Comparison of ENCODE assay signal across 20 cellular contexts in the genomic region with DNA sequence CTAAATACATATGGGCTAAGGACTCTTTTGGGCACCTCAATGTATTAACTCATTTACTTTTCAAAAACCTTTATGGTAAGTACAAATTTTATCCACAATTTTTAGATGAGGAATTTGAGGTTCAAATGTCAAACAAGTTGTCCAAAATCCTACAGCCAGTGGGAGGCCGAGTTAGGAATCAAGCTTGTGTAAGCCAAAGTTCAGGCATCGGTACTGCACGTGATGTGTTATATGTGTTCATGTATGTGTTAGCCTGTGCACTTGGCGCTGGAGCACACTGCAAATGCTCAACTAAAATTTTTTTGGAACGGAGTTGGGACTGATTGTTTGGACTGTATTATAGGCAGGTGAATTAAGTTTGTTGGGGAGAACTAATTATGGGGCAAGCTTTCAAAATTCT. TPM values are rescaled to one million over a fixed set of nuclear protein-coding genes. Genes with fewer than 3 reads are reported as not detected.
DNase-seq lines count a peak whose midpoint lies in the region; ATAC-seq and TF ChIP-seq lines count a peak whose summit lies in the region.
"Had no signal": no experiment of that assay in that cellular context is flagged by ENCODE, and none has a peak within 500 bp of the region (broad histone marks: within the 10 kb centered on the region; RNA-seq: fewer than 3 reads in every experiment).

No MANE protein-coding gene starts in this region.

- intact Hi-C loops in Caco-2 (cut with micrococcal nuclease; ENCODE audit: unreplicated experiment), result loop anchor here (1.0 kb wide), 2 partner anchors 10 to 20 kb away; no protein-coding TSS in a partner anchor
- intact Hi-C loops in lower lobe of right lung (cut with DNase I), result no loop called here

- H3K27me3 Mint-ChIP-seq in Caco-2 (ENCODE audit: insufficient read depth, unreplicated experiment) (no peaks in the 10 kb centered on the region), WTC11 (ENCODE audit: low read depth) (no peaks in the 10 kb centered on the region), type B pancreatic cell (no peaks in the 10 kb centered on the region)
- H3K27me3 Mint-ChIP-seq: IgD-negative memory B cell had no signal

- H3K27ac ChIP-seq in lower lobe of right lung, result peak overlapping the region; percentile 20

- H3K4me3 ChIP-seq in Caco-2 (ENCODE audit: low read depth, low read length) (no peak overlapping the region), lower lobe of right lung (no peak overlapping the region)

- H3K4me1 ChIP-seq in Caco-2 (peaks cover 34% of the 10 kb centered on the region), lower lobe of right lung (peaks cover 67% of the 10 kb centered on the region)

- H3K9me3 ChIP-seq in Caco-2, result no peaks in the 10 kb centered on the region
- no peaks in the 10 kb centered on the region for H3K9me3 ChIP-seq in lower lobe of right lung

- H3K36me3 ChIP-seq in Caco-2 (ENCODE audit: control insufficient read depth, insufficient read depth, low read length) (peaks cover 6% of the 10 kb centered on the region; the same call in 1 of the 2 replicates), lower lobe of right lung (peaks cover 6% of the 10 kb centered on the region)

- H3K36me3 Mint-ChIP-seq in Caco-2 (ENCODE audit: insufficient read depth, unreplicated experiment) (peaks cover 13% of the 10 kb centered on the region), WTC11 (peaks cover 48% of the 10 kb centered on the region), type B pancreatic cell (peaks cover 26% of the 10 kb centered on the region)

- no peak overlapping the region for H3K27ac Mint-ChIP-seq in Caco-2 (ENCODE audit: unreplicated experiment)
- peak overlapping the region; percentile 82; the same call in 1 of the 2 replicates for H3K27ac Mint-ChIP-seq in WTC11
- H3K27ac Mint-ChIP-seq in type B pancreatic cell, result peak overlapping the region; percentile 90
- H3K27ac Mint-ChIP-seq: IgD-negative memory B cell had no signal

- ATAC-seq in WTC11, result no peak
- ATAC-seq in lower lobe of right lung, result peak; percentile 32 to 46
- ATAC-seq in GM19324 (IDR thresholded peaks at IDR 0.05; ENCODE audit: low FRiP score, unreplicated experiment), result no peak

- H3K4me1 Mint-ChIP-seq in Caco-2 (ENCODE audit: low read depth, unreplicated experiment) (peaks cover 43% of the 10 kb centered on the region), WTC11 (peaks cover 35% of the 10 kb centered on the region), type B pancreatic cell (ENCODE audit: unreplicated experiment) (peaks cover 25% of the 10 kb centered on the region)

- TF ChIP-seq CTCF in Caco-2 (IDR thresholded peaks at IDR 0.05; ENCODE audit: insufficient read depth in 1 of 2, low read depth in 1 of 2, low read length in 1 of 2, severe bottlenecking in 1 of 2, unreplicated experiment in 1 of 2), result no peak
- TF ChIP-seq CTCF in WTC11 (IDR thresholded peaks at IDR 0.05), result no peak
- no peak for TF ChIP-seq CTCF in lower lobe of right lung (IDR thresholded peaks at IDR 0.05)
- TF ChIP-seq CTCF in type B pancreatic cell (conservative IDR thresholded peaks at IDR 0.05), result no peak

- POLR2A ChIA-PET in Caco-2 (lab: Charles Lee), result no interaction called here
- POLR2A ChIA-PET in WTC11 (lab: Charles Lee), result no interaction called here

- no peak for DNase-seq in Caco-2
- DNase-seq in WTC11 (ENCODE audit: low spot score), result no peak
- no peak for DNase-seq in lower lobe of right lung
- no peak for DNase-seq in type B pancreatic cell (ENCODE audit: extremely low spot score, unreplicated experiment)
- DNase-seq in globus pallidus (ENCODE audit: low spot score), result no peak
- DNase-seq in NCI-H345 treated with DMSO at 0.1 percent for 48 hours (lab: John Stamatoyannopoulos, UW; ENCODE audit: unreplicated experiment), result no peak
- DNase-seq: ACHN, AML-193, DMS 273 treated with DMSO at 0.1 percent for 48 hours, DND-41, HCEC 1CT, Karpas-422, NCI-H1417 treated with DMSO at 0.1 percent for 48 hours, NCI-H187 treated with DMSO at 0.1 percent for 48 hours, NCI-H2227 treated with DMSO at 0.1 percent for 48 hours, NCI-H524, NCI-H82 had no signal

- H3K9me3 Mint-ChIP-seq in Caco-2 (ENCODE audit: unreplicated experiment) (no peaks in the 10 kb centered on the region), WTC11 (no peaks in the 10 kb centered on the region), type B pancreatic cell (peaks cover 5% of the 10 kb centered on the region)
- H3K9me3 Mint-ChIP-seq: IgD-negative memory B cell had no signal

- H3K4me3 Mint-ChIP-seq in Caco-2 (ENCODE audit: unreplicated experiment) (peak overlapping the region; percentile 10), WTC11 (no peak overlapping the region), type B pancreatic cell (peak overlapping the region; percentile 50)
- H3K4me3 Mint-ChIP-seq: CD14-positive monocyte, IgD-negative memory B cell had no signal

- no peaks in the 10 kb centered on the region for H3K27me3 ChIP-seq in Caco-2 (replicated peaks; ENCODE audit: control insufficient read depth, insufficient read depth, low read length)
- no peaks in the 10 kb centered on the region for H3K27me3 ChIP-seq in lower lobe of right lung (ENCODE audit: low read depth)

- BruUV-seq in Caco-2 (replicated peaks; lab: Mats Ljungman, UMichigan), result TSS peak; percentile 25

- CTCF ChIA-PET in Caco-2 (lab: Charles Lee) (no interaction called here), WTC11 (lab: Charles Lee) (interaction anchor here (1.3 kb wide), 1 partner anchor 9 kb away, joined by 3 read pairs; no protein-coding TSS in a partner anchor)

TF ChIP-seq in WTC11, 78 proteins besides CTCF, POLR2A, EP300 and RAD21:
- no peak for TF ChIP-seq NR3C1 (CRISPR knock-in tag; conservative IDR thresholded peaks at IDR 0.05; ENCODE audit: low read depth)
- TF ChIP-seq RORB (CRISPR knock-in tag; IDR thresholded peaks at IDR 0.05), result no peak
- TF ChIP-seq ZNF671 (CRISPR knock-in tag; IDR thresholded peaks at IDR 0.05), result no peak
- no peak for TF ChIP-seq NFE2L1 (CRISPR knock-in tag; IDR thresholded peaks at IDR 0.05)
- no peak for TF ChIP-seq EMX1 (CRISPR knock-in tag; IDR thresholded peaks at IDR 0.05)
- TF ChIP-seq RELA (CRISPR knock-in tag; IDR thresholded peaks at IDR 0.05; ENCODE audit: borderline replicate concordance), result no peak
- no peak for TF ChIP-seq SP1 (CRISPR knock-in tag; conservative IDR thresholded peaks at IDR 0.05)
- TF ChIP-seq JUN (CRISPR knock-in tag; IDR thresholded peaks at IDR 0.05), result no peak
- TF ChIP-seq, protein P1, sequence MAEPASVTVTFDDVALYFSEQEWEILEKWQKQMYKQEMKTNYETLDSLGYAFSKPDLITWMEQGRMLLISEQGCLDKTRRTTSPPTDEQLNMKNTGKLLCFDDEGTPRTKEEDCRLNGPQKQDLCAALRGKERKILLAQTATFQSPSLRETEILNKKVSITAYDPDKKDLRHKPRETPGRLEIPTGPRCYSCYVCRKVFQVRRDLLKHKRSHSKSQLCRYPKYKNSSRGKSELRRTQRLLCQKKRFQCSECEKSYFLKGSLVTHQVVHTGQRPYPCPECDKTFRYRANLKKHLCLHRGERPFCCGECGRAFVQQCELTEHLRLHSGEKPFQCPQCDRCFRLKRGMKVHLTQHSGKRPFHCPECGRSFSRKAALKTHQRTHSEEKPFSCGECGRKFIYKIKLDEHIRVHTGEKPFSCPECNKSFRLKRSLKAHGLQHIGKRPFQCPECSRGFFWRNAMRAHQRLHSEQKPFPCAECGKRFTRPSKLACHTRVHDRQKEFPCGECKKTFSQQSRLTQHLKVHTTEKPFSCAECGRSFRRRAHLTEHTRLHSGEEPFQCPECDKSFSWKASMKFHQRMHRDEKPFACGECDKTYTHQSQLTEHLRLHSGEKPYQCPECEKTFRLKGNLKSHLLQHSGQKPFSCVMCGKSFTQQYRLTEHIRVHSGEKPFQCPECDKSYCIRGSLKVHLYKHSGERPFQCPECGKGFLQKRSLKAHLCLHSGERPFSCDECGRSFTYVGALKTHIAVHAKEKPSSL (CRISPR knock-in tag; conservative IDR thresholded peaks at IDR 0.05), result no peak
- no peak for TF ChIP-seq TP53 (CRISPR knock-in tag; IDR thresholded peaks at IDR 0.05)
- no peak for TF ChIP-seq ZNF416 (CRISPR knock-in tag; IDR thresholded peaks at IDR 0.05)
- no peak for TF ChIP-seq MLX (CRISPR knock-in tag; IDR thresholded peaks at IDR 0.05)

RNA-seq across cellular contexts. Expression of gene HK2, which starts 22.7 kb away (rescaled TPM):
- total RNA-seq in Caco-2 (2022) (19.9 and 22.6 TPM in 2 replicates), WTC11 (2021) (61.6 to 74.5 TPM (median 73.9 TPM) in 3 replicates), lower lobe of right lung (86.7 TPM), type B pancreatic cell (ENCODE audit: low replicate concordance) (13.3 and 27.6 TPM in 2 replicates)

Comparison
In these comparisons a context has a peak if more than half of its experiments do, and no peak if none do; other contexts are left out.
1. ATAC-seq: peak in lower lobe of right lung (2 of 2); none in WTC11 (single experiment) and GM19324 (single experiment).